8 cellular contexts compared by ENCODE assay signal in genomic region chr6:4134841-4135664, GRCh38. TPM values are rescaled to one million over a fixed set of nuclear protein-coding genes. Genes with fewer than 3 reads are reported as not detected.
DNase-seq lines count a peak whose midpoint lies in the region; ATAC-seq and TF ChIP-seq lines count a peak whose summit lies in the region.

Gene ECI2, minus strand, starts transcription at chr6:4135575. Its CDS starts 15 bp downstream, at chr6:4135560.

- H3K4me3 Mint-ChIP-seq in progenitor cell of endocrine pancreas (ENCODE audit: low read depth) = peak within 1 kb of the TSS; percentile 87

- peaks cover 6% of the 10 kb centered on the region for H3K9me3 ChIP-seq in HUES6 (ENCODE audit: control insufficient read depth, insufficient read depth, low read depth, low read length)
- H3K9me3 ChIP-seq in SK-N-SH = no peaks in the 10 kb centered on the region
- H3K9me3 ChIP-seq in adrenal gland (replicated peaks in 1 of 3) = no peaks in the 10 kb centered on the region
- no peaks in the 10 kb centered on the region for H3K9me3 ChIP-seq in vagina

- peak in 1 of 2 donors; percentile 77 for TF ChIP-seq POLR2A in adrenal gland (IDR thresholded peaks at IDR 0.05)
- peak in 1 of 2 donors; percentile 67 for TF ChIP-seq POLR2A in vagina (IDR thresholded peaks at IDR 0.05)

- 2% methylated on average over 16 of the region's 66 CpGs for WGBS in SK-N-SH (ENCODE audit: low lambda C conversion rate)
- 0 to 1% (median 1%) methylated on average over 27 to 66 of the region's 66 CpGs for WGBS in adrenal gland, 4 donors

- intact Hi-C loops in adrenal gland (cut with DNase I) (no loop called here), left cardiac atrium (cut with DNase I) (no loop called here), vagina (cut with DNase I) (no loop called here)

- H3K27me3 ChIP-seq in HUES6 (ENCODE audit: control insufficient read depth, insufficient read depth, low read length) (no peaks in the 10 kb centered on the region), SK-N-SH (ENCODE audit: insufficient read depth) (no peaks in the 10 kb centered on the region), adrenal gland (no peaks in the 10 kb centered on the region), vagina (no peaks in the 10 kb centered on the region)

- H3K4me3 ChIP-seq in HUES6 (ENCODE audit: low read depth, low read length) = peak within 1 kb of the TSS; percentile 81
- H3K4me3 ChIP-seq in SK-N-SH (ENCODE audit: low read depth in 2 of 2, low read length in 1 of 2) = peak within 1 kb of the TSS; percentile 88 to 96
- H3K4me3 ChIP-seq in adrenal gland = peak within 1 kb of the TSS; percentile 13 to 57 (median 53)
- peak within 1 kb of the TSS; percentile 90 to 92 for H3K4me3 ChIP-seq in vagina

- peaks cover 16% of the 10 kb centered on the region for H3K4me1 Mint-ChIP-seq in progenitor cell of endocrine pancreas (ENCODE audit: low read depth)

- TF ChIP-seq CTCF in SK-N-SH (IDR thresholded peaks at IDR 0.05) (no peak), adrenal gland (IDR thresholded peaks at IDR 0.05) (no peak), progenitor cell of endocrine pancreas (IDR thresholded peaks at IDR 0.05; ENCODE audit: unreplicated experiment) (no peak), vagina (IDR thresholded peaks at IDR 0.05) (no peak)

- peaks cover 50% of the 10 kb centered on the region for H3K79me2 ChIP-seq in SK-N-SH (ENCODE audit: insufficient read depth)

- H3F3A ChIP-seq in SK-N-SH (replicated peaks; ENCODE audit: insufficient read depth) = no peaks in the 10 kb centered on the region

- no peak for TF ChIP-seq EP300 in SK-N-SH (IDR thresholded peaks at IDR 0.05; ENCODE audit: borderline replicate concordance in 1 of 2, low read depth in 1 of 2, low read length in 1 of 2)

- H3K36me3 ChIP-seq in HUES6 (ENCODE audit: control insufficient read depth, insufficient read depth, low read length) = peaks cover 26% of the 10 kb centered on the region
- H3K36me3 ChIP-seq in SK-N-SH (replicated peaks in 1 of 2; ENCODE audit: control insufficient read depth in 1 of 2, insufficient read depth in 2 of 2, low read length in 1 of 2) = peaks cover 9 to 27% of the 10 kb centered on the region in 2 experiments
- H3K36me3 ChIP-seq in adrenal gland (replicated peaks in 1 of 2) = peaks cover 0 to 8% of the 10 kb centered on the region in 2 donors
- H3K36me3 ChIP-seq in vagina = peaks cover 3 to 14% of the 10 kb centered on the region in 2 donors

- H3K4me1 ChIP-seq in HUES6 (ENCODE audit: control insufficient read depth, insufficient read depth, low read length) = peaks cover 14% of the 10 kb centered on the region
- H3K4me1 ChIP-seq in SK-N-SH (ENCODE audit: control insufficient read depth in 1 of 2, insufficient read depth in 2 of 2, low read depth in 1 of 2, low read length in 1 of 2) = peaks cover 6 to 11% of the 10 kb centered on the region in 2 experiments; a peak in 2 of 4 replicates
- peaks cover 25 to 34% of the 10 kb centered on the region in 2 donors for H3K4me1 ChIP-seq in adrenal gland (replicated peaks in 1 of 2)
- peaks cover 30% of the 10 kb centered on the region for H3K4me1 ChIP-seq in vagina

- ATAC-seq in GM21515 (IDR thresholded peaks at IDR 0.05; ENCODE audit: unreplicated experiment) (peak; percentile 48), left cardiac atrium (peak; percentile 50 to 69)

- peak within 1 kb of the TSS; percentile 97 for H2AFZ ChIP-seq in SK-N-SH (ENCODE audit: low read depth)

- no peaks in the 10 kb centered on the region for H3K9me3 Mint-ChIP-seq in progenitor cell of endocrine pancreas (ENCODE audit: low read depth)

- peaks cover 19% of the 10 kb centered on the region for H3K36me3 Mint-ChIP-seq in progenitor cell of endocrine pancreas (ENCODE audit: insufficient read depth)

- H4K20me1 ChIP-seq in SK-N-SH (ENCODE audit: insufficient read depth) = no peaks in the 10 kb centered on the region; the same call in 1 of the 2 replicates

- no peaks in the 10 kb centered on the region for H3K9me2 ChIP-seq in SK-N-SH

- peak within 1 kb of the TSS; percentile 98 for H3K27ac Mint-ChIP-seq in progenitor cell of endocrine pancreas

- H3K27me3 Mint-ChIP-seq in progenitor cell of endocrine pancreas = peaks cover 7% of the 10 kb centered on the region

- POLR2A ChIA-PET in SK-N-SH (lab: Yijun Ruan, JAX) = interaction anchor here (0.6 to 1.9 kb wide), 5 partner anchors 114 to 1144 kb away, joined by 3 to 7 read pairs (median 4); partner anchors contain the start of gene FAM50B

- DNase-seq in DMS114 treated with DMSO at 0.1 percent for 48 hours (lab: John Stamatoyannopoulos, UW; ENCODE audit: unreplicated experiment) (peak; percentile 84), SK-N-SH (peak; percentile 81), adrenal gland (peak; percentile 75 to 88 (median 86)), left cardiac atrium (peak; percentile 79), progenitor cell of endocrine pancreas (ENCODE audit: low spot score, unreplicated experiment) (no peak), vagina (ENCODE audit: extremely low spot score in 2 of 2) (peak in 1 of 2 donors; percentile 94)

- TF ChIP-seq RAD21 in SK-N-SH (IDR thresholded peaks at IDR 0.05; ENCODE audit: low read length) = no peak

- peak within 1 kb of the TSS; percentile 78 for H3K9ac ChIP-seq in HUES6 (ENCODE audit: low read length)
- H3K9ac ChIP-seq in SK-N-SH = peak within 1 kb of the TSS; percentile 91

- peak within 1 kb of the TSS; percentile 97 for H3K4me2 ChIP-seq in SK-N-SH

- H3K27ac ChIP-seq in HUES6 (ENCODE audit: low read depth, low read length) = peak within 1 kb of the TSS; percentile 25; the same call in 1 of the 2 replicates
- peak within 1 kb of the TSS; percentile 84 to 92 for H3K27ac ChIP-seq in SK-N-SH (ENCODE audit: low read depth in 2 of 2, low read length in 1 of 2)
- peak within 1 kb of the TSS; percentile 72 to 97 (median 93) for H3K27ac ChIP-seq in adrenal gland
- peak within 1 kb of the TSS; percentile 89 for H3K27ac ChIP-seq in vagina

- CTCF ChIA-PET in SK-N-SH (lab: Yijun Ruan, JAX) = interaction anchor here (1.2 to 1.7 kb wide), 3 partner anchors 20 to 79 kb away, joined by 4 to 5 read pairs (median 5); no protein-coding TSS in a partner anchor

TF ChIP-seq in SK-N-SH, 30 proteins besides CTCF, POLR2A, EP300 and RAD21:
- TF ChIP-seq TAF1 (IDR thresholded peaks at IDR 0.05; ENCODE audit: borderline replicate concordance, low read depth, low read length) = peak; percentile 42
- TF ChIP-seq USF1 (IDR thresholded peaks at IDR 0.05; ENCODE audit: borderline replicate concordance, low read depth) = no peak
- no peak for TF ChIP-seq GABPA (IDR thresholded peaks at IDR 0.05; ENCODE audit: low read depth)
- TF ChIP-seq YY1 (IDR thresholded peaks at IDR 0.05; ENCODE audit: low read depth) = peak; percentile 76
- peak; percentile 74 for TF ChIP-seq POLR2AphosphoS5 (IDR thresholded peaks at IDR 0.05; ENCODE audit: low read depth, low read length)
- TF ChIP-seq MXI1 (IDR thresholded peaks at IDR 0.05; ENCODE audit: low read depth, low read length) = peak; percentile 75
- TF ChIP-seq SIN3A (IDR thresholded peaks at IDR 0.05; ENCODE audit: borderline replicate concordance, low read depth, low read length) = peak; percentile 59; the same call in 1 of the 2 replicates
- no peak for TF ChIP-seq MEF2A (IDR thresholded peaks at IDR 0.05; ENCODE audit: borderline replicate concordance, low read depth)
- TF ChIP-seq MAX (IDR thresholded peaks at IDR 0.05; ENCODE audit: low read depth) = no peak; the same call in 1 of the 2 replicates
- peak; percentile 24; the same call in 1 of the 2 replicates for TF ChIP-seq FOXJ3 (CRISPR knock-in tag; IDR thresholded peaks at IDR 0.05)
- no peak for TF ChIP-seq TEAD4 (IDR thresholded peaks at IDR 0.05; ENCODE audit: borderline replicate concordance, insufficient read depth)

RNA-seq across cellular contexts. Expression of gene ECI2, which starts in this region (rescaled TPM):
- polyA plus RNA-seq in SK-N-SH (2012; rRNA removed) (43.7 and 45.1 TPM in 2 replicates), adrenal gland (100 to 1,000 TPM in 1 of 3 donors, 10 to 100 TPM in 2; 40.1 to 255 (median 76.1) TPM)
- 57.3 and 61.1 TPM in 2 replicates for polyA plus RNA-seq in SK-N-SH (2012; cell fraction: cytosol; rRNA removed)
- 32.2 and 45.5 TPM in 2 replicates for polyA plus RNA-seq in SK-N-SH (2012; cell fraction: nucleus; rRNA removed)
- total RNA-seq in adrenal gland (100 to 1,000 TPM; 121 to 337 (median 158) TPM), left cardiac atrium (10 to 100 TPM; 82.9 to 84.1 TPM), progenitor cell of endocrine pancreas (68.5 and 71.8 TPM in 2 replicates), vagina (30.7 TPM)

Comparison
In these comparisons a context has a peak if more than half of its experiments do, and no peak if none do; other contexts are left out.
1. H3K27ac ChIP-seq: peak in every context shown above with its lines; median percentile 93 in adrenal gland; 89 in vagina; 88 in SK-N-SH; 25 in HUES6.